1 cellular context compared by ENCODE assay signal in genomic region chr3:53269888-53270880, GRCh38.
TF ChIP-seq lines count a peak whose summit lies in the region.

No MANE protein-coding gene starts in this region.

TF ChIP-seq in K562, 482 proteins besides CTCF, POLR2A, EP300 and RAD21 (continued from another document):
- TF ChIP-seq PHF8 (IDR thresholded peaks at IDR 0.05; ENCODE audit: borderline replicate concordance, low read length) (peak; percentile 42; the same call in 1 of the 2 replicates), TAF15 (IDR thresholded peaks at IDR 0.05; ENCODE audit: low read depth, low read length) (no peak), ZNF134 (CRISPR knock-in tag; conservative IDR thresholded peaks at IDR 0.05) (peak; percentile 60; the same call in 1 of the 2 replicates), POLR2B (IDR thresholded peaks at IDR 0.05; ENCODE audit: low read depth, partially characterized antibody) (peak; percentile 31), ZNF140 (CRISPR knock-in tag; IDR thresholded peaks at IDR 0.05) (no peak)
- TF ChIP-seq, protein P1, sequence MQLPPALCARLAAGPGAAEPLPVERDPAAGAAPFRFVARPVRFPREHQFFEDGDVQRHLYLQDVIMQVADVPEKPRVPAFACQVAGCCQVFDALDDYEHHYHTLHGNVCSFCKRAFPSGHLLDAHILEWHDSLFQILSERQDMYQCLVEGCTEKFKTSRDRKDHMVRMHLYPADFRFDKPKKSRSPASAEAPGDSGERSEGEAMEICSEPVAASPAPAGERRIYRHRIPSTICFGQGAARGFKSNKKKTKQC (CRISPR knock-in tag; IDR thresholded peaks at IDR 0.05) = no peak
- TF ChIP-seq, protein P2, sequence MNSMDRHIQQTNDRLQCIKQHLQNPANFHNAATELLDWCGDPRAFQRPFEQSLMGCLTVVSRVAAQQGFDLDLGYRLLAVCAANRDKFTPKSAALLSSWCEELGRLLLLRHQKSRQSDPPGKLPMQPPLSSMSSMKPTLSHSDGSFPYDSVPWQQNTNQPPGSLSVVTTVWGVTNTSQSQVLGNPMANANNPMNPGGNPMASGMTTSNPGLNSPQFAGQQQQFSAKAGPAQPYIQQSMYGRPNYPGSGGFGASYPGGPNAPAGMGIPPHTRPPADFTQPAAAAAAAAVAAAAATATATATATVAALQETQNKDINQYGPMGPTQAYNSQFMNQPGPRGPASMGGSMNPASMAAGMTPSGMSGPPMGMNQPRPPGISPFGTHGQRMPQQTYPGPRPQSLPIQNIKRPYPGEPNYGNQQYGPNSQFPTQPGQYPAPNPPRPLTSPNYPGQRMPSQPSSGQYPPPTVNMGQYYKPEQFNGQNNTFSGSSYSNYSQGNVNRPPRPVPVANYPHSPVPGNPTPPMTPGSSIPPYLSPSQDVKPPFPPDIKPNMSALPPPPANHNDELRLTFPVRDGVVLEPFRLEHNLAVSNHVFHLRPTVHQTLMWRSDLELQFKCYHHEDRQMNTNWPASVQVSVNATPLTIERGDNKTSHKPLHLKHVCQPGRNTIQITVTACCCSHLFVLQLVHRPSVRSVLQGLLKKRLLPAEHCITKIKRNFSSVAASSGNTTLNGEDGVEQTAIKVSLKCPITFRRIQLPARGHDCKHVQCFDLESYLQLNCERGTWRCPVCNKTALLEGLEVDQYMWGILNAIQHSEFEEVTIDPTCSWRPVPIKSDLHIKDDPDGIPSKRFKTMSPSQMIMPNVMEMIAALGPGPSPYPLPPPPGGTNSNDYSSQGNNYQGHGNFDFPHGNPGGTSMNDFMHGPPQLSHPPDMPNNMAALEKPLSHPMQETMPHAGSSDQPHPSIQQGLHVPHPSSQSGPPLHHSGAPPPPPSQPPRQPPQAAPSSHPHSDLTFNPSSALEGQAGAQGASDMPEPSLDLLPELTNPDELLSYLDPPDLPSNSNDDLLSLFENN (IDR thresholded peaks at IDR 0.05; ENCODE audit: low read depth in 2 of 2, low read length in 2 of 2) = no peak
